Comparison of ENCODE assay signal across 11 cellular contexts in the genomic region with DNA sequence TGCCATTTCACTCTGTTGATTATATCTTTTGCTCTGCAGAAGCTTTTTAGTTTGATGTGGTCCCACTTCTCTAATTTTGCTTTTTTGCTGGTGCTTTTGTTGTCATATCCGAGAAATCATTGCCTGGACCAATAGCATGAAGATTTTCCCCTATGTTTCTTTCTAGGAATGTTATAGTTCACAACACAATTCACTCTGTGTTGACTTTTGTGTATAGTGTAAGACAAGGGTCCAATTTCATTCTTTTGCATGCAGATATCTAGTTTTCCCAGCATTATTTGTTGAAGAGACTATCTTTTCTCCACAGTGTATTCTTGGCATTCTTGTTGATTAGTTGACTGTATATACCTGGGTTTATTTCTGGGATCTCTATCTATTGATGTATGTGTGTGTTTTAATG.
"Had no signal": no experiment of that assay in that cellular context is flagged by ENCODE, and none has a peak within 500 bp of the region (broad histone marks: within the 10 kb centered on the region; RNA-seq: fewer than 3 reads in every experiment).

No MANE protein-coding gene starts in this region.

- FAIRE-seq: H1, H54 had no signal

- DNase-seq: GM23248, GOT3, H7, H9, HCEC 1CT, HFFc6 had no signal

- H3K36me3 ChIP-seq: HAP-1 had no signal

- ATAC-seq: GM23338, HCT116 had no signal

- H3K9me3 ChIP-seq: HAP-1 had no signal

- H3K27ac ChIP-seq: GM23248 had no signal

- H3K4me3 ChIP-seq: GM23248, GM23338, HAP-1 had no signal

- H3K4me2 ChIP-seq: GM23338 had no signal

- H3K4me1 ChIP-seq: HAP-1 had no signal

- H2AFZ ChIP-seq: GM23248, GM23338 had no signal

- H3K9ac ChIP-seq: GM23248 had no signal
